ENCODE assay signal across 27 cellular contexts in the genomic region with DNA sequence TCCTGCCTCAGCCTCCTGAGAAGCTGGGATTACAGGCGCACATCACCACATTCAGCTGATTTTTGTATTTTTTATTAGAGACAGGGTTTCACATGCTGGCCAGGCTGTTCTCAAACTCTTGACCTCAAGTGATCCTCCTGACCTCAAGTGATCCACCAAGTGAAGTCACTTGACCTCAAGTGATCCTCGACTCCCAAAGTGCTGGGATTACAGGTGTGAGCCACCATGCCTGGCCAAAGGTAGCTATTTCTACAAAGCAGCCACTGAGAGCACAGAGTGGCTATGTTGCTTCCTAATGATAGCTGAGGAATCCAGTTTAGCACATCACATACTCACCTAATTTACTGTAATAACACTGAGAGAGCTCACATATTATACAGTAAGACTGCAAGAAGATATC. TPM values are rescaled to one million over a fixed set of nuclear protein-coding genes. Genes with fewer than 3 reads are reported as not detected.
"Had no signal": no experiment of that assay in that cellular context is flagged by ENCODE, and none has a peak within 500 bp of the region (broad histone marks: within the 10 kb centered on the region; RNA-seq: fewer than 3 reads in every experiment).

No MANE protein-coding gene starts in this region.

- DNase-seq: activated CD4-positive, alpha-beta memory T cell treated with anti-CD3 and anti-CD28 coated beads for 36 hours; activated CD4-positive, alpha-beta T cell treated with anti-CD3 and anti-CD28 coated beads for 36 hours; activated CD4-positive, alpha-beta T cell treated with anti-CD3 and anti-CD28 coated beads, Interleukin-2, amount 10 ng/mL, durations not matched to agents 24 days and 14 days; activated CD4-positive, CD25-positive, alpha-beta regulatory T cell; activated CD4-positive, CD25-positive, alpha-beta regulatory T cell treated with anti-CD3 and anti-CD28 coated beads, Interleukin-2, amount 50 U/mL, for 72 hours; activated CD8-positive, alpha-beta memory T cell treated with anti-CD3 and anti-CD28 coated beads, Interleukin-2, amount 50 U/mL, for 48 hours; activated CD8-positive, alpha-beta T cell treated with anti-CD3 and anti-CD28 coated beads, Interleukin-2, amount 10 ng/mL, durations not matched to agents 7 days and 5 days; activated gamma-delta T cell; activated naive CD4-positive, alpha-beta T cell; activated naive CD4-positive, alpha-beta T cell treated with anti-CD3 and anti-CD28 coated beads, Interleukin-2, amount 10 ng/mL, durations not matched to agents 7 days and 5 days; activated naive CD8-positive, alpha-beta T cell treated with anti-CD3 and anti-CD28 coated beads, Interleukin-2, amount 10 ng/mL, durations not matched to agents 7 days and 5 days; activated T-cell treated with anti-CD3 and anti-CD28 coated beads for 4 hours; activated T-cell treated with anti-CD3 and anti-CD28 coated beads, Interleukin-2, amount 50 U/mL, for 24 hours; activated T-cell treated with anti-CD3 and anti-CD28 coated beads, Interleukin-2, amount 50 U/mL, for 72 hours; brain microvascular endothelial cell; dorsolateral prefrontal cortex; effector memory CD4-positive, alpha-beta T cell; endodermal cell; foreskin fibroblast; head of caudate nucleus; T-helper 1 cell; T-helper 17 cell; T1000 had no signal

- H3K36me3 ChIP-seq: brain microvascular endothelial cell had no signal

- H3K27ac ChIP-seq: ascending aorta, brain microvascular endothelial cell, coronary artery, dorsolateral prefrontal cortex had no signal

- ATAC-seq: activated CD4-positive, alpha-beta T cell treated with anti-CD3 and anti-CD28 coated beads for 36 hours; activated CD8-positive, alpha-beta T cell treated with anti-CD3 and anti-CD28 coated beads, Interleukin-2, amount 10 ng/mL, durations not matched to agents 7 days and 5 days; activated naive CD4-positive, alpha-beta T cell treated with anti-CD3 and anti-CD28 coated beads, Interleukin-2, amount 50 U/mL, for 72 hours; activated T-cell treated with anti-CD3 and anti-CD28 coated beads, Interleukin-2, amount 50 U/mL, for 72 hours; esophagus mucosa; T-helper 17 cell had no signal

- H3K9me3 ChIP-seq: ascending aorta had no signal

- H3K4me3 ChIP-seq: ascending aorta, coronary artery, dorsolateral prefrontal cortex had no signal

- H3K27me3 ChIP-seq: ascending aorta, brain microvascular endothelial cell, dorsolateral prefrontal cortex had no signal

RNA-seq across cellular contexts. Expression of a gene that starts 44.8 kb away (rescaled TPM):
- total RNA-seq: ascending aorta had no signal
